8 cellular contexts compared by ENCODE assay signal in genomic region chr12:56221757-56222530, GRCh38. TPM values are rescaled to one million over a fixed set of nuclear protein-coding genes. Genes with fewer than 3 reads are reported as not detected.
DNase-seq lines count a peak whose midpoint lies in the region; ATAC-seq and TF ChIP-seq lines count a peak whose summit lies in the region.

TSS of gene RNF41 (minus strand) at chr12:56221922. CDS start at chr12:56214047, 7,875 bp downstream.

- H2AFZ ChIP-seq in H9 (ENCODE audit: low read length), result no peak within 1 kb of the TSS

- peaks cover 11% of the 10 kb centered on the region for H3K36me3 ChIP-seq in MG63

- no CpG with 5 or more reads among the region's 42 CpGs for WGBS in H9 (ENCODE audit: extremely low coverage, insufficient read length, low lambda C conversion rate)

- H3K27ac Mint-ChIP-seq in H9 (peak within 1 kb of the TSS; percentile 98), nephron progenitor cell (peak within 1 kb of the TSS; percentile 99)
- H3K27ac Mint-ChIP-seq in stimulated activated naive CD8-positive, alpha-beta T cell treated with anti-CD3 and anti-CD28 coated beads, Interleukin-15, amount 100 ng/mL, for 72 hours, result peak within 1 kb of the TSS; percentile 98 to 99

- no peaks in the 10 kb centered on the region for H3K79me1 ChIP-seq in H9 (ENCODE audit: insufficient read depth, low read depth, low read length, poor library complexity, severe bottlenecking)

- H3K4me1 Mint-ChIP-seq in H9 (peaks cover 32 to 39% of the 10 kb centered on the region in 2 experiments), nephron progenitor cell (peaks cover 49% of the 10 kb centered on the region)
- peaks cover 44% of the 10 kb centered on the region for H3K4me1 Mint-ChIP-seq in stimulated activated naive CD8-positive, alpha-beta T cell treated with anti-CD3 and anti-CD28 coated beads, Interleukin-15, amount 100 ng/mL, for 72 hours

- no peak within 1 kb of the TSS for H4K5ac ChIP-seq in H9 (ENCODE audit: insufficient read length, low read depth, low read length)

- H3K4me1 ChIP-seq in H9 (ENCODE audit: insufficient read depth, low read length), result peaks cover 2% of the 10 kb centered on the region; the same call in 1 of the 2 replicates

- H3K23me2 ChIP-seq in H9 (ENCODE audit: insufficient read length, low read depth, low read length, poor library complexity, severe bottlenecking), result peaks cover 26% of the 10 kb centered on the region

- peak within 1 kb of the TSS; percentile 55 for H2BK5ac ChIP-seq in H9 (ENCODE audit: insufficient read length, low read length)

- H3K4me3 Mint-ChIP-seq in H9, result peak within 1 kb of the TSS; percentile 98 to 99
- peak within 1 kb of the TSS; percentile 96 for H3K4me3 Mint-ChIP-seq in nephron progenitor cell
- H3K4me3 Mint-ChIP-seq in stimulated activated naive CD8-positive, alpha-beta T cell treated with anti-CD3 and anti-CD28 coated beads, Interleukin-15, amount 100 ng/mL, for 72 hours, result peak within 1 kb of the TSS; percentile 98 to 100

- peak within 1 kb of the TSS; percentile 81 for H3K9ac ChIP-seq in H9 (ENCODE audit: extremely low read depth, insufficient read length, low read length)

- H3K27ac ChIP-seq in H9 (ENCODE audit: insufficient read length, low read depth, low read length), result peak within 1 kb of the TSS; percentile 79

- peak within 1 kb of the TSS; percentile 69 for H3K4me2 ChIP-seq in H9 (ENCODE audit: insufficient read depth, insufficient read length, low read length)

- H3K4ac ChIP-seq in H9 (ENCODE audit: low read depth, low read length), result no peak within 1 kb of the TSS

- H3K27me3 ChIP-seq in H9 (ENCODE audit: insufficient read depth, low read length), result no peaks in the 10 kb centered on the region
- no peaks in the 10 kb centered on the region for H3K27me3 ChIP-seq in MG63

- no peak within 1 kb of the TSS for H3K23ac ChIP-seq in H9 (ENCODE audit: insufficient read length, low read depth, low read length)

- H3K4me3 ChIP-seq in MG63, result peak within 1 kb of the TSS; percentile 97
- peak within 1 kb of the TSS; percentile 94 for H3K4me3 ChIP-seq in fibroblast of the aortic adventitia (ENCODE audit: low read depth, low read length)

- no peak within 1 kb of the TSS for H4K8ac ChIP-seq in H9 (replicated peaks; ENCODE audit: insufficient read length, low read depth, low read length)

- H2BK12ac ChIP-seq in H9 (ENCODE audit: insufficient read length, low read depth, low read length), result no peak within 1 kb of the TSS

- peak; percentile 98 for DNase-seq in ELR (ENCODE audit: low read depth)
- peak; percentile 99 for DNase-seq in H9
- peak; percentile 97 for DNase-seq in MG63
- peak; percentile 87 for DNase-seq in SHP77 treated with DMSO at 0.1 percent for 48 hours (lab: John Stamatoyannopoulos, UW)
- peak; percentile 97 for DNase-seq in activated effector memory CD4-positive, alpha-beta T cell treated with anti-CD3 and anti-CD28 coated beads, Interleukin-2, amount 50 U/mL, for 16 hours
- peak; percentile 98 for DNase-seq in fibroblast of the aortic adventitia (ENCODE audit: low read depth)
- peak; percentile 98 for DNase-seq in nephron progenitor cell
- DNase-seq in stimulated activated naive CD8-positive, alpha-beta T cell treated with anti-CD3 and anti-CD28 coated beads, Interleukin-15, amount 100 ng/mL, for 72 hours, result peak; percentile 88 to 91

- H3K14ac ChIP-seq in H9 (ENCODE audit: insufficient read depth, low read length), result peak within 1 kb of the TSS; percentile 84

- no peak within 1 kb of the TSS for H3K56ac ChIP-seq in H9 (ENCODE audit: insufficient read length, low read depth, low read length)

- H2AK5ac ChIP-seq in H9 (ENCODE audit: insufficient read length, low read length), result no peak within 1 kb of the TSS

- no peak within 1 kb of the TSS for H2BK15ac ChIP-seq in H9 (ENCODE audit: low read depth, low read length)

- peak; percentile 90 for ATAC-seq in stimulated activated naive CD8-positive, alpha-beta T cell treated with anti-CD3 and anti-CD28 coated beads, Interleukin-15, amount 100 ng/mL, for 72 hours

- no peak within 1 kb of the TSS for H4K91ac ChIP-seq in H9 (ENCODE audit: insufficient read length, low read depth, low read length)

- H3K79me2 ChIP-seq in H9 (ENCODE audit: insufficient read depth, low read length), result no peaks in the 10 kb centered on the region; the same call in 1 of the 2 replicates

- H3K9me3 ChIP-seq in H9 (ENCODE audit: control insufficient read depth, low read depth, low read length) (no peaks in the 10 kb centered on the region), MG63 (no peaks in the 10 kb centered on the region)

- TF ChIP-seq CTCF in H9 (conservative IDR thresholded peaks at IDR 0.05) (peak; percentile 35; the same call in 2 of the 3 replicates), fibroblast of the aortic adventitia (IDR thresholded peaks at IDR 0.05; ENCODE audit: insufficient read depth, low read length) (peak; percentile 34), nephron progenitor cell (IDR thresholded peaks at IDR 0.05) (no peak)

- no peak within 1 kb of the TSS for H3T11ph ChIP-seq in H9 (ENCODE audit: low read length)

- H3K36me3 Mint-ChIP-seq in H9 (ENCODE audit: insufficient read depth in 1 of 3, low read depth in 3 of 3) (peaks cover 7 to 19% (median 14%) of the 10 kb centered on the region in 3 experiments; a peak in 6 of 7 replicates), nephron progenitor cell (ENCODE audit: low read depth) (peaks cover 13% of the 10 kb centered on the region)

- no peak within 1 kb of the TSS for H2BK20ac ChIP-seq in H9 (ENCODE audit: low read depth, low read length, poor library complexity, severe bottlenecking)

- H3K18ac ChIP-seq in H9 (ENCODE audit: insufficient read length, low read depth, low read length), result peak within 1 kb of the TSS; percentile 72

- H3K9me3 Mint-ChIP-seq in H9 (no peaks in the 10 kb centered on the region; a peak in 2 of 5 replicates), nephron progenitor cell (peaks cover 6% of the 10 kb centered on the region)
- no peaks in the 10 kb centered on the region for H3K9me3 Mint-ChIP-seq in stimulated activated naive CD8-positive, alpha-beta T cell treated with anti-CD3 and anti-CD28 coated beads, Interleukin-15, amount 100 ng/mL, for 72 hours

- H4K20me1 ChIP-seq in H9 (ENCODE audit: control insufficient read depth, insufficient read depth, insufficient read length), result peaks cover 3% of the 10 kb centered on the region

- H3K27me3 Mint-ChIP-seq in H9 (ENCODE audit: low read depth), result no peaks in the 10 kb centered on the region
- H3K27me3 Mint-ChIP-seq in nephron progenitor cell (ENCODE audit: low read depth, poor library complexity), result no peaks in the 10 kb centered on the region
- H3K27me3 Mint-ChIP-seq in stimulated activated naive CD8-positive, alpha-beta T cell treated with anti-CD3 and anti-CD28 coated beads, Interleukin-15, amount 100 ng/mL, for 72 hours, result no peaks in the 10 kb centered on the region

- H2BK120ac ChIP-seq in H9 (ENCODE audit: low read depth, low read length, poor library complexity, severe bottlenecking), result no peak within 1 kb of the TSS

RNA-seq across cellular contexts. Expression of gene RNF41, which starts in this region (rescaled TPM):
- 60.8 and 64.8 TPM in 2 replicates for total RNA-seq in H9 (2021)
- total RNA-seq in MG63 (2014; rRNA removed; shearing (Covaris generic); ENCODE audit: low replicate concordance), result 51.6 and 107 TPM in 2 replicates
- total RNA-seq in fibroblast of the aortic adventitia (ENCODE audit: low replicate concordance), result 75.0 and 86.0 TPM in 2 replicates

Comparison
In these comparisons a context has a peak if more than half of its experiments do, and no peak if none do; other contexts are left out.
1. Peak in every context shown above with its lines: DNase-seq, ATAC-seq, H3K4me3 ChIP-seq and H3K27ac ChIP-seq.